In the genomic region with DNA sequence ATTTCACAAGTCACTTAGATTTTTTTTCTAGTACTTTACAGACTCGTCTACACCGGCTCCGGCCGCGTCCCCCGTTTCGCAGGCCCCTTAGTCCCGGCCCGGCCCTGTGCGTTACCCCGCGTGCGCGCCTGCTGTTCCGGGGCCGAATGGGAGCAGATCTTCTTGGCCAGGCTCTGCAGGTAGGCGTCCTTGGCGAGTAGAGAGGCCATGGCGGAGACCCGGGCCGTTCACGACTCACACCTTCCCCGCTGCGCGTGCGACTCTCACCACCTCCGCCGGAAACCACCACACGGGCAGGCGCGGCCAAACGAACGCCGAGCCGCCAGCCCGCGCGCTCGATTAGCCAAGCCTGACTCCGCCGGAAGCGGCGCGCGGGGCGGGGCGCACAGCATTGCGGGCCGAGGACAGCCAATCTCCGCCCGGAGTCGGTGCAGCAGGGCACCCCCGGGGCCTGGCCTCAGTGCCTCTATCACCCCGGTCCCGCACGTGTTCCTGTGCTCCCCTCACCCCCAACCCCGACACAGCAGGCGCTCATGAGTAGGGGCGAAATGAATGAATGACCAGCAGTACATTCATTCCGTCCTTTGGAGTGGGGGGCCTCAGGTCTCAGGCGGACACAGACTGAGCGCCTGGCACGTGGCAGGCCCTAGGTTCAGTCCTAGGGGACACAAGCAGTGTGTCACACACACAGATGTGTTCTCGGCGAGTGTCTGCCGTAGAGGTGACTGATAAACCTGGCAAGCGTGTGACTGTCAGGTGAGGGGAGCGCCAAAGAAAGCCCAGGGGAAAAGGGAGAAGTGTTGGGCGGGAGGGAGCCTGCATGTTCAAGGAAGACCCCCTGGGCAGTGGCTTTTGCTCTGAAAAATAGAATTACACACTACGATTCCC, we compare ENCODE assay signal across 8 cellular contexts. TPM values are rescaled to one million over a fixed set of nuclear protein-coding genes. Genes with fewer than 3 reads are reported as not detected.
DNase-seq lines count a peak whose midpoint lies in the region; ATAC-seq and TF ChIP-seq lines count a peak whose summit lies in the region.

Gene SURF6, minus strand, starts transcription at position 265 of the 888 bp plus-strand sequence. Its CDS starts 56 bp downstream, at position 209.

- ATAC-seq in GM18502 (IDR thresholded peaks at IDR 0.05; ENCODE audit: poor library complexity, unreplicated experiment), result peak; percentile 87
- peak; percentile 88 for ATAC-seq in HG02970 (IDR thresholded peaks at IDR 0.05; ENCODE audit: low FRiP score, unreplicated experiment)
- ATAC-seq in T-helper 17 cell, result peak; percentile 93
- peak; percentile 96 for ATAC-seq in left cardiac atrium
- peak; percentile 97 for ATAC-seq in upper lobe of right lung

- peaks cover 44% of the 10 kb centered on the region for H3K36me3 ChIP-seq in upper lobe of right lung

- H3K4me1 ChIP-seq in upper lobe of right lung, result peaks cover 25% of the 10 kb centered on the region

- H3K27me3 ChIP-seq in upper lobe of right lung, result no peaks in the 10 kb centered on the region

- H3K27me3 Mint-ChIP-seq in T-helper 17 cell (no peaks in the 10 kb centered on the region), progenitor cell of endocrine pancreas (no peaks in the 10 kb centered on the region)

- intact Hi-C loops in left cardiac atrium (cut with DNase I), result no loop called here
- intact Hi-C loops in upper lobe of right lung (cut with DNase I), result loop anchor here (10.0 kb wide), 1 partner anchor 151 kb away; no protein-coding TSS in a partner anchor

- DNase-seq in NCI-H187 treated with DMSO at 0.1 percent for 48 hours (lab: John Stamatoyannopoulos, UW), result peak; percentile 50
- DNase-seq in T-helper 17 cell, result peak; percentile 90 to 92 (median 90)
- DNase-seq in amniotic stem cell (lab: John Stamatoyannopoulos, UW), result peak; percentile 72
- peak; percentile 95 for DNase-seq in left cardiac atrium
- peak; percentile 82 for DNase-seq in progenitor cell of endocrine pancreas (ENCODE audit: low spot score, unreplicated experiment)
- peak; percentile 96 for DNase-seq in upper lobe of right lung

- H3K9me3 ChIP-seq in T-helper 17 cell (ENCODE audit: control insufficient read depth, low read length, poor library complexity, severe bottlenecking), result no peaks in the 10 kb centered on the region
- no peaks in the 10 kb centered on the region for H3K9me3 ChIP-seq in upper lobe of right lung

- peaks cover 2% of the 10 kb centered on the region for H3K36me3 Mint-ChIP-seq in T-helper 17 cell (ENCODE audit: low read depth)
- H3K36me3 Mint-ChIP-seq in progenitor cell of endocrine pancreas (ENCODE audit: insufficient read depth), result peaks cover 16% of the 10 kb centered on the region

- H3K4me1 Mint-ChIP-seq in T-helper 17 cell (peaks cover 27% of the 10 kb centered on the region), progenitor cell of endocrine pancreas (ENCODE audit: low read depth) (peaks cover 8% of the 10 kb centered on the region)

- peak within 1 kb of the TSS; percentile 96 for H3K4me3 Mint-ChIP-seq in T-helper 17 cell
- peak within 1 kb of the TSS; percentile 97 for H3K4me3 Mint-ChIP-seq in progenitor cell of endocrine pancreas (ENCODE audit: low read depth)

- H3K27ac Mint-ChIP-seq in T-helper 17 cell (peak within 1 kb of the TSS; percentile 85), progenitor cell of endocrine pancreas (peak within 1 kb of the TSS; percentile 95)

- no peaks in the 10 kb centered on the region for H3K9me3 Mint-ChIP-seq in progenitor cell of endocrine pancreas (ENCODE audit: low read depth)

- H3K4me3 ChIP-seq in upper lobe of right lung, result peak within 1 kb of the TSS; percentile 94

- H3K27ac ChIP-seq in upper lobe of right lung, result peak within 1 kb of the TSS; percentile 81

- TF ChIP-seq CTCF in progenitor cell of endocrine pancreas (IDR thresholded peaks at IDR 0.05; ENCODE audit: unreplicated experiment), result no peak
- peak; percentile 5 for TF ChIP-seq CTCF in upper lobe of right lung (IDR thresholded peaks at IDR 0.05)

RNA-seq across cellular contexts. Expression of gene SURF6, which starts in this region (rescaled TPM):
- total RNA-seq in T-helper 17 cell (10 to 100 TPM; 13.6 to 14.0 TPM), left cardiac atrium (10 to 100 TPM; 11.1 to 12.2 TPM), progenitor cell of endocrine pancreas (21.3 and 23.1 TPM in 2 replicates), upper lobe of right lung (15.9 TPM)

Comparison
In these comparisons a context has a peak if more than half of its experiments do, and no peak if none do; other contexts are left out.
1. Peak in every context shown above with its lines: DNase-seq, ATAC-seq, H3K4me3 ChIP-seq and H3K27ac ChIP-seq.